In genomic region chr1:241828576-241828975, GRCh38 we compare ENCODE assay signal across 16 cellular contexts. TPM values are rescaled to one million over a fixed set of nuclear protein-coding genes. Genes with fewer than 3 reads are reported as not detected.
A peak's percentile ranks its signal among the peaks of the same experiment; 100 is the strongest.
DNase-seq lines count a peak whose midpoint lies in the region; ATAC-seq and TF ChIP-seq lines count a peak whose summit lies in the region.
"Had no signal": no experiment of that assay in that cellular context is flagged by ENCODE, and none has a peak within 500 bp of the region (broad histone marks: within the 10 kb centered on the region; RNA-seq: fewer than 3 reads in every experiment).

No MANE protein-coding gene starts in this region.

- no peak for TF ChIP-seq EP300 in SK-N-SH (IDR thresholded peaks at IDR 0.05; ENCODE audit: borderline replicate concordance in 1 of 2, low read depth in 1 of 2, low read length in 1 of 2)

- H3K4me1 ChIP-seq in left ventricle myocardium inferior (peaks cover 6% of the 10 kb centered on the region), SK-N-SH (ENCODE audit: control insufficient read depth in 1 of 2, insufficient read depth in 2 of 2, low read depth in 1 of 2, low read length in 1 of 2) (peaks cover 0 to 10% of the 10 kb centered on the region in 2 experiments; a peak in 2 of 4 replicates), fibroblast of lung (ENCODE audit: control insufficient read depth, extremely low read depth, insufficient read depth, low read length) (peaks cover 3% of the 10 kb centered on the region)
- H3K4me1 ChIP-seq: pancreas had no signal

- H3K27ac ChIP-seq in left ventricle myocardium inferior (replicated peaks) (no peak overlapping the region), SK-N-SH (ENCODE audit: low read depth in 2 of 2, low read length in 1 of 2) (no peak overlapping the region), fibroblast of lung (ENCODE audit: insufficient read depth, low read length) (no peak overlapping the region)
- H3K27ac ChIP-seq: dorsolateral prefrontal cortex, pancreas had no signal

- no peaks in the 10 kb centered on the region for H3K9me3 ChIP-seq in left ventricle myocardium inferior (replicated peaks)
- no peaks in the 10 kb centered on the region for H3K9me3 ChIP-seq in SK-N-SH
- no peaks in the 10 kb centered on the region for H3K9me3 ChIP-seq in fibroblast of lung (ENCODE audit: control insufficient read depth, insufficient read depth, low read depth, low read length)
- H3K9me3 ChIP-seq: pancreas had no signal

- TF ChIP-seq CTCF in left ventricle myocardium inferior (IDR thresholded peaks at IDR 0.05; ENCODE audit: borderline replicate concordance): no peak
- no peak for TF ChIP-seq CTCF in SK-N-SH (IDR thresholded peaks at IDR 0.05)
- no peak for TF ChIP-seq CTCF in fibroblast of lung (conservative IDR thresholded peaks at IDR 0.05 in 1 of 2, IDR thresholded peaks at IDR 0.05 in 1 of 2; ENCODE audit: low read depth in 1 of 2, low read length in 2 of 2)

- H3F3A ChIP-seq in SK-N-SH (replicated peaks; ENCODE audit: insufficient read depth): no peaks in the 10 kb centered on the region

- H3K9ac ChIP-seq in SK-N-SH: no peak overlapping the region
- no peak overlapping the region for H3K9ac ChIP-seq in fibroblast of lung (ENCODE audit: insufficient read depth, low read length)

- no peak for DNase-seq in left cardiac atrium
- no peak for DNase-seq in left ventricle myocardium inferior
- peak; percentile 10 for DNase-seq in SK-N-SH
- DNase-seq in fibroblast of lung (ENCODE audit: low read depth in 2 of 2): peak in 1 of 2 donors; percentile 59
- no peak for DNase-seq in epidermal melanocyte (ENCODE audit: insufficient read length, low spot score)
- DNase-seq in ureter (ENCODE audit: low spot score): no peak
- DNase-seq: activated CD4-positive, alpha-beta T cell treated with anti-CD3 and anti-CD28 coated beads, Interleukin-2, amount 50 U/mL, for 1 hour; HCEC 1CT; pancreas; stimulated activated CD4-positive, alpha-beta T cell treated with anti-CD3 and anti-CD28 coated beads, Interleukin-12 subunit alpha, Interleukin-12 subunit beta, amount 100 ng/mL, for 4 hours had no signal

- no peaks in the 10 kb centered on the region for H3K9me3 Mint-ChIP-seq in activated T-helper 17 cell treated with anti-CD3 and anti-CD28 coated beads, Interleukin-2, amount 50 U/mL, for 72 hours
- H3K9me3 Mint-ChIP-seq: activated T-helper 2 cell treated with anti-CD3 and anti-CD28 coated beads, Interferon-gamma antibody, Interleukin-2, Interleukin-4, amounts not matched to agents 10 μg/mL and 5 μg/mL and 100 μg/mL, durations not matched to agents 14 hours and 24 hours and 36 hours; T-helper 1 cell treated with Interleukin-12 subunit alpha and Interleukin-12 subunit beta and Interleukin-4 antibody, amounts not matched to agents 30 μg/mL and 1 μg/mL, for 36 hours had no signal

- no peak overlapping the region for H3K4me2 ChIP-seq in SK-N-SH
- H3K4me2 ChIP-seq in fibroblast of lung (ENCODE audit: extremely low read depth, insufficient read depth, low read length): peak overlapping the region; percentile 52

- peak; percentile 53 to 57 for ATAC-seq in left cardiac atrium
- no peak for ATAC-seq in activated T-helper 17 cell treated with anti-CD3 and anti-CD28 coated beads, Interleukin-2, amount 50 U/mL, for 72 hours (replicated peaks)
- no peak for ATAC-seq in GM18861 (IDR thresholded peaks at IDR 0.05; ENCODE audit: unreplicated experiment)
- ATAC-seq: Panc1, pancreas had no signal

- no peaks in the 10 kb centered on the region for H3K9me2 ChIP-seq in SK-N-SH

- 35% methylated on average over 3 of the region's 3 CpGs for WGBS in SK-N-SH (ENCODE audit: low lambda C conversion rate)

- no peaks in the 10 kb centered on the region for H3K36me3 Mint-ChIP-seq in activated T-helper 17 cell treated with anti-CD3 and anti-CD28 coated beads, Interleukin-2, amount 50 U/mL, for 72 hours (ENCODE audit: low read depth)

- H3K79me2 ChIP-seq in SK-N-SH (ENCODE audit: insufficient read depth) (no peaks in the 10 kb centered on the region), fibroblast of lung (ENCODE audit: control insufficient read depth, insufficient read depth, low read length) (no peaks in the 10 kb centered on the region)

- H3K4me3 Mint-ChIP-seq in activated T-helper 17 cell treated with anti-CD3 and anti-CD28 coated beads, Interleukin-2, amount 50 U/mL, for 72 hours: no peak overlapping the region
- H3K4me3 Mint-ChIP-seq: T-helper 1 cell treated with Interleukin-12 subunit alpha and Interleukin-12 subunit beta and Interleukin-4 antibody, amounts not matched to agents 30 μg/mL and 1 μg/mL, for 36 hours had no signal

- no peak for TF ChIP-seq RAD21 in SK-N-SH (IDR thresholded peaks at IDR 0.05; ENCODE audit: low read length)

- H4K20me1 ChIP-seq in SK-N-SH (ENCODE audit: insufficient read depth) (no peaks in the 10 kb centered on the region), fibroblast of lung (ENCODE audit: control insufficient read depth, extremely low read depth, insufficient read depth, low read length) (no peaks in the 10 kb centered on the region)

- no peaks in the 10 kb centered on the region for H3K4me1 Mint-ChIP-seq in activated T-helper 17 cell treated with anti-CD3 and anti-CD28 coated beads, Interleukin-2, amount 50 U/mL, for 72 hours

- H3K27ac Mint-ChIP-seq in activated T-helper 17 cell treated with anti-CD3 and anti-CD28 coated beads, Interleukin-2, amount 50 U/mL, for 72 hours: no peak overlapping the region
- H3K27ac Mint-ChIP-seq: activated T-helper 2 cell treated with anti-CD3 and anti-CD28 coated beads, Interferon-gamma antibody, Interleukin-2, Interleukin-4, amounts not matched to agents 10 μg/mL and 5 μg/mL and 100 μg/mL, durations not matched to agents 14 hours and 24 hours and 36 hours; T-helper 1 cell treated with Interleukin-12 subunit alpha and Interleukin-12 subunit beta and Interleukin-4 antibody, amounts not matched to agents 30 μg/mL and 1 μg/mL, for 36 hours had no signal

- H2AFZ ChIP-seq in SK-N-SH (ENCODE audit: low read depth) (no peak overlapping the region), fibroblast of lung (ENCODE audit: low read length) (peak overlapping the region; percentile 7)

- POLR2A ChIA-PET in SK-N-SH (lab: Yijun Ruan, JAX): no interaction called here

- intact Hi-C loops in left cardiac atrium (cut with DNase I) (no loop called here), left ventricle myocardium inferior (cut with micrococcal nuclease) (no loop called here)

- H3K36me3 ChIP-seq in left ventricle myocardium inferior (no peaks in the 10 kb centered on the region), SK-N-SH (replicated peaks in 1 of 2; ENCODE audit: control insufficient read depth in 1 of 2, insufficient read depth in 2 of 2, low read length in 1 of 2) (no peaks in the 10 kb centered on the region), fibroblast of lung (ENCODE audit: control insufficient read depth, insufficient read depth, low read length) (no peaks in the 10 kb centered on the region)
- H3K36me3 ChIP-seq: pancreas had no signal

- peaks cover 26% of the 10 kb centered on the region for H3K27me3 Mint-ChIP-seq in activated T-helper 17 cell treated with anti-CD3 and anti-CD28 coated beads, Interleukin-2, amount 50 U/mL, for 72 hours

- H3K27me3 ChIP-seq in left ventricle myocardium inferior (ENCODE audit: low read depth) (peaks cover 9% of the 10 kb centered on the region), SK-N-SH (ENCODE audit: insufficient read depth) (no peaks in the 10 kb centered on the region), fibroblast of lung (ENCODE audit: control insufficient read depth, insufficient read depth, low read length) (no peaks in the 10 kb centered on the region)
- H3K27me3 ChIP-seq: dorsolateral prefrontal cortex, pancreas had no signal

- H3K4me3 ChIP-seq in left ventricle myocardium inferior: no peak overlapping the region
- no peak overlapping the region for H3K4me3 ChIP-seq in SK-N-SH (ENCODE audit: low read depth in 2 of 2, low read length in 1 of 2)
- H3K4me3 ChIP-seq in fibroblast of lung (replicated peaks in 1 of 4; ENCODE audit: control extremely low read depth in 1 of 4, insufficient read depth in 1 of 4, low read depth in 3 of 4, low read length in 4 of 4): no peak overlapping the region
- H3K4me3 ChIP-seq: dorsolateral prefrontal cortex, pancreas had no signal

- CTCF ChIA-PET in SK-N-SH (lab: Yijun Ruan, JAX): interaction anchor here (1.2 to 2.7 kb wide), 3 partner anchors 11 to 217 kb away, joined by 3 to 16 read pairs (median 5); no protein-coding TSS in a partner anchor

TF ChIP-seq in SK-N-SH, 30 proteins besides CTCF, POLR2A, EP300 and RAD21:
- TF ChIP-seq IRF3 (IDR thresholded peaks at IDR 0.05; ENCODE audit: low read depth, low read length) (no peak), FOXJ3 (CRISPR knock-in tag; IDR thresholded peaks at IDR 0.05) (no peak), SMC3 (IDR thresholded peaks at IDR 0.05; ENCODE audit: low read depth, low read length) (no peak), RCOR1 (IDR thresholded peaks at IDR 0.05; ENCODE audit: low read length) (no peak), YY1 (IDR thresholded peaks at IDR 0.05; ENCODE audit: low read depth) (no peak), EZH2phosphoT487 (IDR thresholded peaks at IDR 0.05; ENCODE audit: borderline replicate concordance, low read depth) (no peak), SIN3A (IDR thresholded peaks at IDR 0.05; ENCODE audit: borderline replicate concordance, low read depth, low read length) (no peak), MEF2A (IDR thresholded peaks at IDR 0.05; ENCODE audit: borderline replicate concordance, low read depth) (no peak), TCF12 (IDR thresholded peaks at IDR 0.05) (no peak), RXRA (IDR thresholded peaks at IDR 0.05; ENCODE audit: borderline replicate concordance, low read depth) (no peak), GABPA (IDR thresholded peaks at IDR 0.05; ENCODE audit: low read depth) (no peak)
TF ChIP-seq in SK-N-SH: peak in this region for 0.

RNA-seq across cellular contexts. Expression of gene EXO1, which starts 19.4 kb away (rescaled TPM):
- total RNA-seq in left cardiac atrium: 1 to 10 TPM in 1 of 2 donors, under 1 TPM in 1; 0.24 to 1.1 TPM
- total RNA-seq in left ventricle myocardium inferior: 0.44 TPM
- 3.9 and 4.6 TPM in 2 replicates for polyA plus RNA-seq in SK-N-SH (2012; rRNA removed)
- polyA plus RNA-seq in SK-N-SH (2012; cell fraction: cytosol; rRNA removed): 4.9 and 5.7 TPM in 2 replicates
- polyA plus RNA-seq in SK-N-SH (2012; cell fraction: nucleus; rRNA removed): 5.7 and 6.8 TPM in 2 replicates
- 1.3 and 3.0 TPM in 2 replicates for total RNA-seq in fibroblast of lung
- 7.2 and 14.6 TPM in 2 replicates for polyA plus RNA-seq in fibroblast of lung
- 4.8 and 9.8 TPM in 2 replicates for polyA plus RNA-seq in fibroblast of lung (2012)
- 1.1 and 4.5 TPM in 2 replicates for polyA minus RNA-seq in fibroblast of lung (ENCODE audit: low replicate concordance)
- total RNA-seq in activated T-helper 17 cell treated with anti-CD3 and anti-CD28 coated beads, Interleukin-2, amount 50 U/mL, for 72 hours: 10 to 100 TPM; 32.3 to 50.2 TPM
- 0.83 TPM for total RNA-seq in ureter

Comparison
In these comparisons a context has a peak if more than half of its experiments do, and no peak if none do; other contexts are left out.
1. ATAC-seq: peak in left cardiac atrium (2 of 2); none in activated T-helper 17 cell treated with anti-CD3 and anti-CD28 coated beads, Interleukin-2, amount 50 U/mL, for 72 hours (single experiment) and GM18861 (single experiment).